Comparison of ENCODE assay signal across 8 cellular contexts in the genomic region with DNA sequence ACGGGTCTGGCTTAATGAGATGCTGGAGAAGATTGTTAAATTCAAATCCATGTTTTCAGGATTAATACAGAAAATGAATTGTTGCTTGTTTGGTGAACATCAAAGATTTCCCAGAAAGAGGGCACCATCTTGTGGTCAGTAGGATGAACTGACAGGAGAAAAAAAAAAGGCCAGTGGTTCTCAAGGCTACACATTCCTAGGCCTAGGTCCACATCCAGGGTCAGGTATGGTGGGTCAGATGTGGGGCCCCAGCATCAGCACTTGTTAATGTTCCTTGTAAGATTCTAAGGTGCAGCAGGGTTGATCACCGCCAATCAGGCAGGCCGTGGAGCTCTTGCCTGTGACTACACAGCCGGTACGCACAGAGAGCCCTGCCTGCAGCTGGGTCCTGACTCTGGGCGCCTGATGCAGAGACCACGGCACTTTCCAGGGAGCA. TPM values are rescaled to one million over a fixed set of nuclear protein-coding genes. Genes with fewer than 3 reads are reported as not detected.
A peak's percentile ranks its signal among the peaks of the same experiment; 100 is the strongest.
DNase-seq lines count a peak whose midpoint lies in the region; ATAC-seq, FAIRE-seq and TF ChIP-seq lines count a peak whose summit lies in the region.

No MANE protein-coding gene starts in this region.

- no peak overlapping the region for H3K4me3 Mint-ChIP-seq in neural crest cell
- H3K4me3 Mint-ChIP-seq in activated CD4-positive, alpha-beta memory T cell treated with anti-CD3 and anti-CD28 coated beads for 36 hours: no peak overlapping the region

- H3K27me3 Mint-ChIP-seq in neural crest cell (ENCODE audit: low read depth): no peaks in the 10 kb centered on the region
- no peaks in the 10 kb centered on the region for H3K27me3 Mint-ChIP-seq in activated CD4-positive, alpha-beta memory T cell treated with anti-CD3 and anti-CD28 coated beads for 36 hours

- no peaks in the 10 kb centered on the region for H3K9me2 ChIP-seq in PC-9 (ENCODE audit: insufficient read depth)

- H3K27ac ChIP-seq in BLaER1: no peak overlapping the region
- no peak overlapping the region for H3K27ac ChIP-seq in PC-9
- H3K27ac ChIP-seq in esophagus muscularis mucosa (replicated peaks in 1 of 4): no peak overlapping the region

- no peaks in the 10 kb centered on the region for H3K9me3 Mint-ChIP-seq in neural crest cell
- H3K9me3 Mint-ChIP-seq in activated CD4-positive, alpha-beta memory T cell treated with anti-CD3 and anti-CD28 coated beads for 36 hours: no peaks in the 10 kb centered on the region

- H3K9me3 ChIP-seq in BLaER1 (no peaks in the 10 kb centered on the region), PC-9 (ENCODE audit: insufficient read depth, low read depth) (no peaks in the 10 kb centered on the region), esophagus muscularis mucosa (no peaks in the 10 kb centered on the region)

- no peaks in the 10 kb centered on the region for H3K79me2 ChIP-seq in PC-9 (ENCODE audit: low read depth)

- intact Hi-C loops in PC-9 (cut with micrococcal nuclease; ENCODE audit: unreplicated experiment) (loop anchor here (1.0 to 10.0 kb wide), 3 partner anchors 352 to 549 kb away; no protein-coding TSS in a partner anchor), esophagus muscularis mucosa (cut with DNase I) (loop anchor here (5.0 kb wide), 2 partner anchors 414 to 544 kb away; no protein-coding TSS in a partner anchor)
- intact Hi-C loops in activated CD4-positive, alpha-beta memory T cell treated with anti-CD3 and anti-CD28 coated beads for 36 hours (cut with micrococcal nuclease): loop anchor here (1.0 to 5.0 kb wide), 3 partner anchors 349 to 546 kb away; no protein-coding TSS in a partner anchor

- H3K4me3 ChIP-seq in BLaER1 (no peak overlapping the region), PC-9 (no peak overlapping the region), esophagus muscularis mucosa (no peak overlapping the region)

- H2AFZ ChIP-seq in PC-9: no peak overlapping the region

- H3K4me2 ChIP-seq in BLaER1: peak overlapping the region; percentile 63
- no peak overlapping the region for H3K4me2 ChIP-seq in PC-9

- CTCF ChIA-PET in PC-9 (lab: Charles Lee): no interaction called here
- CTCF ChIA-PET in activated CD4-positive, alpha-beta memory T cell treated with anti-CD3 and anti-CD28 coated beads for 36 hours (lab: Charles Lee): interaction anchor here (0.6 to 0.9 kb wide), 2 partner anchors 257 to 616 kb away, joined by 3 read pairs; no protein-coding TSS in a partner anchor

- POLR2A ChIA-PET in PC-9 (lab: Charles Lee; ENCODE audit: unreplicated experiment): no interaction called here
- POLR2A ChIA-PET in activated CD4-positive, alpha-beta memory T cell treated with anti-CD3 and anti-CD28 coated beads for 36 hours (lab: Charles Lee): no interaction called here

- peaks cover 9% of the 10 kb centered on the region for H3K4me1 ChIP-seq in BLaER1
- H3K4me1 ChIP-seq in PC-9 (replicated peaks; ENCODE audit: insufficient read depth): no peaks in the 10 kb centered on the region
- no peaks in the 10 kb centered on the region for H3K4me1 ChIP-seq in esophagus muscularis mucosa

- WGBS in esophagus muscularis mucosa: 75% methylated on average over 7 of the region's 7 CpGs

- H3K27ac Mint-ChIP-seq in neural crest cell (ENCODE audit: unreplicated experiment): no peak overlapping the region
- H3K27ac Mint-ChIP-seq in activated CD4-positive, alpha-beta memory T cell treated with anti-CD3 and anti-CD28 coated beads for 36 hours: no peak overlapping the region

- peak; percentile 14 for DNase-seq in H54 (ENCODE audit: insufficient read length, low spot score)
- peak in 1 of 2 experiments; percentile 42 for DNase-seq in PC-9
- DNase-seq in esophagus muscularis mucosa (ENCODE audit: extremely low spot score): no peak
- DNase-seq in neural crest cell (ENCODE audit: low read depth, low spot score): no peak
- no peak for DNase-seq in activated CD4-positive, alpha-beta memory T cell treated with anti-CD3 and anti-CD28 coated beads for 36 hours

- H3K27me3 ChIP-seq in BLaER1 (no peaks in the 10 kb centered on the region), PC-9 (ENCODE audit: insufficient read depth, low read depth) (no peaks in the 10 kb centered on the region), esophagus muscularis mucosa (no peaks in the 10 kb centered on the region)

- ATAC-seq in HG02610 (IDR thresholded peaks at IDR 0.05; ENCODE audit: unreplicated experiment) (no peak), HG03139 (IDR thresholded peaks at IDR 0.05; ENCODE audit: unreplicated experiment) (no peak)

- FAIRE-seq in H54 (lab: Jason Lieb, UNC): peak; percentile 38

- no peaks in the 10 kb centered on the region for H3F3A ChIP-seq in PC-9 (ENCODE audit: insufficient read depth, low read depth)

- H3K36me3 ChIP-seq in BLaER1 (no peaks in the 10 kb centered on the region), PC-9 (ENCODE audit: low read depth) (no peaks in the 10 kb centered on the region), esophagus muscularis mucosa (peaks cover 0 to 12% (median 3%) of the 10 kb centered on the region in 4 donors)

- no peak for TF ChIP-seq EP300 in esophagus muscularis mucosa (IDR thresholded peaks at IDR 0.05)

- H4K20me1 ChIP-seq in BLaER1: no peaks in the 10 kb centered on the region
- no peaks in the 10 kb centered on the region for H4K20me1 ChIP-seq in PC-9 (ENCODE audit: insufficient read depth)

- TF ChIP-seq POLR2A in H54 (IDR thresholded peaks at IDR 0.05; ENCODE audit: low read depth, low read length): no peak
- TF ChIP-seq POLR2A in esophagus muscularis mucosa (IDR thresholded peaks at IDR 0.05; ENCODE audit: low read depth): no peak

- H3K36me3 Mint-ChIP-seq in neural crest cell (ENCODE audit: low read depth): no peaks in the 10 kb centered on the region
- no peaks in the 10 kb centered on the region for H3K36me3 Mint-ChIP-seq in activated CD4-positive, alpha-beta memory T cell treated with anti-CD3 and anti-CD28 coated beads for 36 hours

- TF ChIP-seq CTCF in PC-9 (conservative IDR thresholded peaks at IDR 0.05): peak; percentile 91
- TF ChIP-seq CTCF in esophagus muscularis mucosa (IDR thresholded peaks at IDR 0.05): peak; percentile 66 to 93 (median 75)
- TF ChIP-seq CTCF in neural crest cell (conservative IDR thresholded peaks at IDR 0.05): peak; percentile 89

- no peak overlapping the region for H3K9ac ChIP-seq in BLaER1

- BruUV-seq in PC-9 (replicated peaks; lab: Mats Ljungman, UMichigan): no TSS peak

- H3K4me1 Mint-ChIP-seq in neural crest cell: peaks cover 10% of the 10 kb centered on the region
- no peaks in the 10 kb centered on the region for H3K4me1 Mint-ChIP-seq in activated CD4-positive, alpha-beta memory T cell treated with anti-CD3 and anti-CD28 coated beads for 36 hours (ENCODE audit: low read depth)

RNA-seq across cellular contexts. Expression of a gene that starts 34.0 kb away (rescaled TPM):
- 56.2 and 59.4 TPM in 2 replicates for total RNA-seq in PC-9 (2021)
- total RNA-seq in esophagus muscularis mucosa: 100 to 1,000 TPM in 3 of 4 donors, 10 to 100 TPM in 1; 92.2 to 154 (median 122) TPM
- total RNA-seq in neural crest cell: 32.8 and 35.7 TPM in 2 replicates
- total RNA-seq in activated CD4-positive, alpha-beta memory T cell treated with anti-CD3 and anti-CD28 coated beads for 36 hours: 1 to 10 TPM; 5.4 to 6.5 TPM
